In the genomic region with DNA sequence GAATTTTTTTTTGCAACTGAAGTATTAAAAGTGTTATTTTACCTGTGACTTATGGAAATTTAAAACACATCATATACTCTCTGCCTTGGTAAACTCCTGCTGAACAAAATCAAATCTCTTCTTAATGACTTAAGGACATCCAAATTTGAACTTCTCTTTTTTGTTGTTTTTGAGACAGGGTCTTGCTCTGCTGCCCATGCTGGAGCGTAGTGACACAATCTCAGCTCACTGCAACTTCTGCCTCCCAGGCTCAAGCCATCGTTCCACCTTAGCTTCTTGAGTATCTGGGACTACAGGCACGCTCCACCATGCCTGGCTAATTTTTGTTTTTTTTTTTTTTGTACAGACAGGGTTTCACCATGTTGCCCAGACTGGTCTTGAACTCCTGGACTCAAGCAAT, we compare ENCODE assay signal across 14 cellular contexts. TPM values are rescaled to one million over a fixed set of nuclear protein-coding genes. Genes with fewer than 3 reads are reported as not detected.
DNase-seq lines count a peak whose midpoint lies in the region; ATAC-seq and TF ChIP-seq lines count a peak whose summit lies in the region.
"Had no signal": no experiment of that assay in that cellular context is flagged by ENCODE, and none has a peak within 500 bp of the region (broad histone marks: within the 10 kb centered on the region; RNA-seq: fewer than 3 reads in every experiment).

No MANE protein-coding gene starts in this region.

- H3K36me3 ChIP-seq in CD8-positive, alpha-beta T cell (ENCODE audit: insufficient read depth, low read length) = peaks cover 11% of the 10 kb centered on the region
- H3K36me3 ChIP-seq: BLaER1 had no signal

- peak overlapping the region; percentile 25 for H3K27ac Mint-ChIP-seq in CD8-positive, alpha-beta T cell
- H3K27ac Mint-ChIP-seq in T-helper 17 cell (peak overlapping the region; percentile 41), immature natural killer cell (peak overlapping the region in 5 of 6 donors; percentile 22 to 79 (median 67))
- H3K27ac Mint-ChIP-seq: CD14-positive monocyte, GM23338, HFFc6 had no signal

- no peak overlapping the region for H3K27ac ChIP-seq in CD8-positive, alpha-beta T cell (ENCODE audit: low read depth, low read length)
- H3K27ac ChIP-seq: BLaER1 had no signal

- CTCF ChIA-PET in CD8-positive, alpha-beta T cell (lab: Charles Lee) = interaction anchor here (1.6 to 2.0 kb wide), 3 partner anchors 11 to 83 kb away, joined by 6 to 8 read pairs (median 7); no protein-coding TSS in a partner anchor

- H3K36me3 Mint-ChIP-seq in CD8-positive, alpha-beta T cell = peaks cover 35% of the 10 kb centered on the region
- H3K36me3 Mint-ChIP-seq in T-helper 17 cell (ENCODE audit: low read depth) (no peaks in the 10 kb centered on the region), immature natural killer cell (peaks cover 0 to 6% (median 4%) of the 10 kb centered on the region in 3 donors)
- H3K36me3 Mint-ChIP-seq: CD14-positive monocyte had no signal

- POLR2A ChIA-PET in CD8-positive, alpha-beta T cell (lab: Charles Lee) = interaction anchor here (0.6 to 0.7 kb wide), 2 partner anchors 10 to 106 kb away, joined by 3 to 5 read pairs; no protein-coding TSS in a partner anchor

- ATAC-seq in CD8-positive, alpha-beta T cell = no peak
- ATAC-seq in T-helper 17 cell (no peak), GM21381 (IDR thresholded peaks at IDR 0.05; ENCODE audit: unreplicated experiment) (no peak), HG03469 (IDR thresholded peaks at IDR 0.05; ENCODE audit: unreplicated experiment) (no peak)

- no peak for TF ChIP-seq CTCF in CD8-positive, alpha-beta T cell (IDR thresholded peaks at IDR 0.05)

- DNase-seq in CD8-positive, alpha-beta T cell = no peak
- DNase-seq in T-helper 17 cell (no peak), immature natural killer cell (no peak), ACHN (no peak), middle frontal gyrus (ENCODE audit: extremely low spot score, low spot score) (no peak)
- DNase-seq: HFFc6, KG1 had no signal

- H3K27me3 ChIP-seq in CD8-positive, alpha-beta T cell (ENCODE audit: insufficient read depth, low read length) = no peaks in the 10 kb centered on the region
- H3K27me3 ChIP-seq: BLaER1 had no signal

- peaks cover 41% of the 10 kb centered on the region for H3K4me1 Mint-ChIP-seq in CD8-positive, alpha-beta T cell (ENCODE audit: low read depth)
- H3K4me1 Mint-ChIP-seq in T-helper 17 cell (peaks cover 19% of the 10 kb centered on the region), immature natural killer cell (peaks cover 21 to 43% of the 10 kb centered on the region in 2 donors)
- H3K4me1 Mint-ChIP-seq: CD14-positive monocyte, GM23338 had no signal

- in situ Hi-C loops in ACHN (cut with HindIII; ENCODE audit: low pct_ligation_motif_present, low pct_unique_long_range_greater_than_20kb, low sequenced_read_pairs) = no loop called here

- H3K4me1 ChIP-seq in CD8-positive, alpha-beta T cell (ENCODE audit: insufficient read depth, low read length) = peaks cover 5% of the 10 kb centered on the region
- H3K4me1 ChIP-seq: Caco-2 had no signal

- intact Hi-C loops in CD8-positive, alpha-beta T cell (cut with DNase I, micrococcal nuclease) = no loop called here

- no peaks in the 10 kb centered on the region for H3K27me3 Mint-ChIP-seq in CD8-positive, alpha-beta T cell (ENCODE audit: low read depth)
- H3K27me3 Mint-ChIP-seq in T-helper 17 cell (no peaks in the 10 kb centered on the region), immature natural killer cell (ENCODE audit: low read depth in 3 of 3) (no peaks in the 10 kb centered on the region)

- no peak overlapping the region for H3K4me3 Mint-ChIP-seq in CD8-positive, alpha-beta T cell
- no peak overlapping the region for H3K4me3 Mint-ChIP-seq in T-helper 17 cell
- H3K4me3 Mint-ChIP-seq in immature natural killer cell = peak overlapping the region in 2 of 5 donors; percentile 23 to 52
- H3K4me3 Mint-ChIP-seq: CD14-positive monocyte, GM23338, HFFc6 had no signal

- no peaks in the 10 kb centered on the region for H3K9me3 ChIP-seq in CD8-positive, alpha-beta T cell (ENCODE audit: low read length)
- H3K9me3 ChIP-seq in T-helper 17 cell (ENCODE audit: control insufficient read depth, low read length, poor library complexity, severe bottlenecking) = no peaks in the 10 kb centered on the region
- H3K9me3 ChIP-seq: BLaER1, Caco-2 had no signal

- no peak overlapping the region for H3K4me3 ChIP-seq in CD8-positive, alpha-beta T cell (ENCODE audit: low read depth, low read length)
- H3K4me3 ChIP-seq: BLaER1, GM23338 had no signal

- no peaks in the 10 kb centered on the region for H3K9me3 Mint-ChIP-seq in CD8-positive, alpha-beta T cell
- no peaks in the 10 kb centered on the region for H3K9me3 Mint-ChIP-seq in immature natural killer cell
- H3K9me3 Mint-ChIP-seq: CD14-positive monocyte, GM23338, HFFc6 had no signal

RNA-seq across cellular contexts. Expression of a gene that starts 56.1 kb away (rescaled TPM):
- 10 to 100 TPM; 59.9 to 62.4 TPM for total RNA-seq in CD8-positive, alpha-beta T cell
- 100 to 1,000 TPM; 136 to 138 TPM for total RNA-seq in T-helper 17 cell
- polyA plus RNA-seq in immature natural killer cell = 100 to 1,000 TPM; 325 to 458 (median 329) TPM
- total RNA-seq: GM23338, H7, HFFc6 had no signal
